In the genomic region with DNA sequence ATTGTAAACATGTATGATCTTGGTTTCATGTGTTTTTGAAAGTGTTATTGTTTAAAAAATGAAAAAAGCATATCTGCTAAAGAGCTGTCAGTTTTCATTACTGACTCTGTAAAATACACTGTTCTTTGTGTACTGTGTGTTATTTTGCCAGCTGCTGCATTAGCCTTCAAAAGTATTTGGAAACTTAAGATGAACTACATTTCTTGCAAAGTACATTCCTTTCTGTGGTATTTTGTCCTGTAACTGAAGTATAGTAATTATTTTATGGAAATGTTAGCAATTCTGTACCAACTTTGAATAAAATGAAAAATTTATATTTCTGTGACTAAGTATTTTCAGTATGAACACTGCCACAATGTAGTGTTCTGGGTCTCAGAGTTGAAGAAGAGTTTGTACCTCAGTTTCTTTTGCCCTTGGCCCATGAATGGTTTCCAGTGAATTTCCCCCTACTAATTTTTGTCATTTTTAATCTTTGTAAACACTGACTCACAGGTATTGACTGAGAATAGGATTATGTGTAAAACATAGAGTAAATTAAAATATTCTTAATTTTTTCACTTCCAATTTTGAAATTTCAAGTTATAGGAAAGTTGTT, we compare ENCODE assay signal across 1 cellular context.
A peak's percentile ranks its signal among the peaks of the same experiment; 100 is the strongest.
TF ChIP-seq lines count a peak whose summit lies in the region.

No MANE protein-coding gene starts in this region.

TF ChIP-seq in SK-N-SH, 30 proteins besides CTCF, POLR2A, EP300 and RAD21 (continued from another document):
- TF ChIP-seq RCOR1 (IDR thresholded peaks at IDR 0.05; ENCODE audit: low read length) (no peak), JUND (IDR thresholded peaks at IDR 0.05) (no peak), TCF12 (IDR thresholded peaks at IDR 0.05) (peak; percentile 23; the same call in 1 of the 2 replicates), RFX5 (IDR thresholded peaks at IDR 0.05; ENCODE audit: low read length) (no peak), GABPA (IDR thresholded peaks at IDR 0.05; ENCODE audit: low read depth) (no peak), RXRA (IDR thresholded peaks at IDR 0.05; ENCODE audit: borderline replicate concordance, low read depth) (no peak), MXI1 (IDR thresholded peaks at IDR 0.05; ENCODE audit: low read depth, low read length) (no peak), PBX3 (IDR thresholded peaks at IDR 0.05) (peak; percentile 36; the same call in 1 of the 2 replicates)
